23 cellular contexts compared by ENCODE assay signal in genomic region chr4:20859097-20859781, GRCh38.
"Had no signal": no experiment of that assay in that cellular context is flagged by ENCODE, and none has a peak within 500 bp of the region (broad histone marks: within the 10 kb centered on the region; RNA-seq: fewer than 3 reads in every experiment).

No MANE protein-coding gene starts in this region.

- H3K79me2 ChIP-seq: parathyroid adenoma had no signal

- H3K27ac Mint-ChIP-seq: naive B cell, nephron progenitor cell, type B pancreatic cell had no signal

- H3K36me3 ChIP-seq: gastrocnemius medialis, heart right ventricle, left ventricle myocardium inferior, prostate gland, right lobe of liver, spleen, stomach had no signal

- H3K36me3 Mint-ChIP-seq: naive B cell, type B pancreatic cell had no signal

- H2AFZ ChIP-seq: parathyroid adenoma had no signal

- H3K9me3 Mint-ChIP-seq: nephron progenitor cell, type B pancreatic cell had no signal

- DNase-seq: cortex of kidney; dorsolateral prefrontal cortex; effector CD8-positive, alpha-beta T cell; gastrocnemius medialis; heart right ventricle; hypothalamus; left cardiac atrium; left ventricle myocardium inferior; mesenchymal stem cell; naive B cell; nephron progenitor cell; retina; right lobe of liver; spleen; stimulated activated CD4-positive, alpha-beta T cell treated with anti-CD3 and anti-CD28 coated beads, Interleukin-15, amount 100 ng/mL, for 24 hours; stimulated activated CD4-positive, alpha-beta T cell treated with anti-CD3 and anti-CD28 coated beads, Interleukin-1b, Interleukin-23, amount 100 ng/mL, for 48 hours; stimulated activated CD4-positive, alpha-beta T cell treated with anti-CD3 and anti-CD28 coated beads, Interleukin-4, amount 100 ng/mL, for 4 hours; stimulated activated naive CD4-positive, alpha-beta T cell; stomach had no signal

- H3K4me3 ChIP-seq: dorsolateral prefrontal cortex, gastrocnemius medialis, heart right ventricle, left ventricle myocardium inferior, lung, prostate gland, right lobe of liver, spleen, stomach had no signal

- ATAC-seq: gastrocnemius medialis, heart right ventricle, left cardiac atrium, right lobe of liver had no signal

- H3K4me1 Mint-ChIP-seq: naive B cell, nephron progenitor cell had no signal

- H3K27me3 ChIP-seq: dorsolateral prefrontal cortex, gastrocnemius medialis, heart right ventricle, right lobe of liver, spleen, stomach had no signal

- H3K4me1 ChIP-seq: gastrocnemius medialis, heart right ventricle, left ventricle myocardium inferior, parathyroid adenoma, prostate gland, right lobe of liver, spleen, stomach had no signal

- H3K4me3 Mint-ChIP-seq: naive B cell, nephron progenitor cell, type B pancreatic cell had no signal

- H3K9ac ChIP-seq: parathyroid adenoma had no signal

- H3K27me3 Mint-ChIP-seq: naive B cell, type B pancreatic cell had no signal

- H3K27ac ChIP-seq: dorsolateral prefrontal cortex, gastrocnemius medialis, heart right ventricle, left ventricle myocardium inferior, parathyroid adenoma, prostate gland, right lobe of liver, spleen, stomach had no signal

- H3K9me3 ChIP-seq: gastrocnemius medialis, left ventricle myocardium inferior, prostate gland, right lobe of liver had no signal
